In genomic region chr7:137943132-137943551, GRCh38 we compare ENCODE assay signal across 1 cellular context.
TF ChIP-seq lines count a peak whose summit lies in the region.

No MANE protein-coding gene starts in this region.

TF ChIP-seq in GM23338, 12 proteins besides CTCF, POLR2A, EP300 and RAD21 (continued from another document):
- TF ChIP-seq REST (IDR thresholded peaks at IDR 0.05; ENCODE audit: unreplicated experiment) (no peak), JUNB (IDR thresholded peaks at IDR 0.05; ENCODE audit: unreplicated experiment) (no peak), ZNF462 (CRISPR knock-in tag; IDR thresholded peaks at IDR 0.05) (no peak)
